In genomic region chr6:28838289-28838633, GRCh38 we compare ENCODE assay signal across 8 cellular contexts.
A peak's percentile ranks its signal among the peaks of the same experiment; 100 is the strongest.
DNase-seq lines count a peak whose midpoint lies in the region; ATAC-seq and TF ChIP-seq lines count a peak whose summit lies in the region.

No MANE protein-coding gene starts in this region.

- peak overlapping the region; percentile 95 for H3K27ac Mint-ChIP-seq in glutamatergic neuron (ENCODE audit: unreplicated experiment)

- no peaks in the 10 kb centered on the region for H3K36me3 ChIP-seq in SK-N-MC (ENCODE audit: insufficient read depth, low read length)
- H3K36me3 ChIP-seq in ovary: no peaks in the 10 kb centered on the region
- no peaks in the 10 kb centered on the region for H3K36me3 ChIP-seq in upper lobe of left lung

- peak overlapping the region; percentile 95 for H3K4me3 Mint-ChIP-seq in glutamatergic neuron (ENCODE audit: unreplicated experiment)

- peak; percentile 95 for DNase-seq in DMS114 treated with DMSO at 0.1 percent for 48 hours (lab: John Stamatoyannopoulos, UW; ENCODE audit: unreplicated experiment)
- peak; percentile 64 for DNase-seq in LHCN-M2 (ENCODE audit: low read depth)
- DNase-seq in SK-N-MC (ENCODE audit: low read depth, low spot score): peak; percentile 75
- peak; percentile 68 for DNase-seq in activated naive CD4-positive, alpha-beta T cell treated with anti-CD3 and anti-CD28 coated beads, Interleukin-2, amount 50 U/mL, for 16 hours
- DNase-seq in glutamatergic neuron: peak; percentile 40
- peak; percentile 61 to 77 (median 71) for DNase-seq in ovary
- DNase-seq in upper lobe of left lung: peak in 1 of 2 donors; percentile 49

- H3K9me3 Mint-ChIP-seq in glutamatergic neuron (ENCODE audit: unreplicated experiment): peaks cover 18% of the 10 kb centered on the region

- H3K27me3 ChIP-seq in ovary: no peaks in the 10 kb centered on the region
- no peaks in the 10 kb centered on the region for H3K27me3 ChIP-seq in upper lobe of left lung

- peak overlapping the region; percentile 83 for H3K9ac ChIP-seq in SK-N-MC (ENCODE audit: insufficient read length)

- H3K4me3 ChIP-seq in SK-N-MC (peak overlapping the region; percentile 90), ovary (peak overlapping the region; percentile 54), upper lobe of left lung (peak overlapping the region; percentile 52 to 72 (median 61))

- peaks cover 18% of the 10 kb centered on the region for H3K27me3 Mint-ChIP-seq in glutamatergic neuron (ENCODE audit: unreplicated experiment)

- H3K9me3 ChIP-seq in SK-N-MC (ENCODE audit: low read depth, low read length) (no peaks in the 10 kb centered on the region), ovary (no peaks in the 10 kb centered on the region), upper lobe of left lung (no peaks in the 10 kb centered on the region)

- WGBS in ovary, 3 donors: 0 to 1% (median 1%) methylated on average over 11 of the region's 11 CpGs
- 2% methylated on average over 11 of the region's 11 CpGs for WGBS in upper lobe of left lung, 2 donors

- intact Hi-C loops in ovary (cut with DNase I): loop anchor here in 3 of 4 donors (2.0 to 10.0 kb wide), 3 partner anchors 177 to 179 kb away; no protein-coding TSS in a partner anchor

- TF ChIP-seq POLR2A in ovary (IDR thresholded peaks at IDR 0.05): no peak
- no peak for TF ChIP-seq POLR2A in upper lobe of left lung (IDR thresholded peaks at IDR 0.05)

- no peak for TF ChIP-seq EP300 in ovary (IDR thresholded peaks at IDR 0.05)
- TF ChIP-seq EP300 in upper lobe of left lung (IDR thresholded peaks at IDR 0.05): no peak

- ATAC-seq in GM21723 (IDR thresholded peaks at IDR 0.05; ENCODE audit: unreplicated experiment) (peak; percentile 68), upper lobe of left lung (ENCODE audit: low FRiP score in 2 of 2) (peak; percentile 91)

- H3K4me1 ChIP-seq in ovary (ENCODE audit: insufficient read depth) (peaks cover 1% of the 10 kb centered on the region), upper lobe of left lung (peaks cover 6 to 19% (median 14%) of the 10 kb centered on the region in 4 donors)

- H3K4me1 Mint-ChIP-seq in glutamatergic neuron (ENCODE audit: low read depth, unreplicated experiment): no peaks in the 10 kb centered on the region

- TF ChIP-seq CTCF in glutamatergic neuron (IDR thresholded peaks at IDR 0.05; ENCODE audit: partially characterized antibody, unreplicated experiment): no peak
- TF ChIP-seq CTCF in ovary (IDR thresholded peaks at IDR 0.05): no peak
- TF ChIP-seq CTCF in upper lobe of left lung (IDR thresholded peaks at IDR 0.05): no peak

- H3K27ac ChIP-seq in SK-N-MC (peak overlapping the region; percentile 91), ovary (peak overlapping the region; percentile 46 to 54), upper lobe of left lung (peak overlapping the region in 3 of 4 donors; percentile 64 to 81 (median 80))

- no peaks in the 10 kb centered on the region for H3K36me3 Mint-ChIP-seq in glutamatergic neuron (ENCODE audit: unreplicated experiment)
